In the genomic region with DNA sequence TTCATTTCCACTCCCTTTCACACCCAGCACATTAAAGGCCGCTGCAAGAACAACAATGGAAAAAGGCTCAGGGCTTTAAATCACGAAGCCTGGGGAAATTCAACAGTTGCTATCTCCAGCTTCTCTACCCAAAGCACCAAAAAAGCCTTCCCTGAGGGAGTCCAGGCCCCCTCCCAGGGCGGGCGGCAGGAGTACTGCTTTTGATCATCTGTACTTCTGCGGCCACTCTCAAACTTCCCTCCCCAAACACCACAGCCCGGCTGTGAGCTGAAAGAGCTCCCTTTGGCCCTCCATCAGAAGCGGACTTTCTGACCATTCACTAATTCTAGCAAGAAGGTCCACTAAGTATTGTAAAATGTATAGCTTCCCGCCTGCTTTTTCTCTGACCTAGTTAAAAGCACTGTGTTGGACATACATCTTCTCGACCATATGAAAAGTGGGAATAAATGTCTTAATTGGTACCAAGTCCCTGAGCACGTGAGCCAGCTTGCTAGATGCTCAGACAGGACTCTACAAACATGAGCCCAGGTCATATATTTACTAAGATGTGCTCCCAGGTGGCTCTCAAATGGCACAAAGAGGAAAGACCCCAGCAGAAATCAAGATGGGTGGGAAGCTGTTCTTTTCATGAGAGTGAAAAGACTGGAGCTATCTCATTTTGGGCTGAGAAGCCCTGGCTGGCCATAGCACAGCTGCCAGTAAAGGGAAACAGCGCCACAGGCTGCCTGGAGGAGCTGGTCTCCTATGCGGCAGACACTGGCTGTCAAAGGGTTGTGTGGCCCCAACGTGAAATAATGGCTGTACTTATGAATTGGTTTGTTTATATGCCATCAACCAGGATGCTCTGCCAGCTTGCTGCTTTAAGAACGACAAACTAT, we compare ENCODE assay signal across 9 cellular contexts. TPM values are rescaled to one million over a fixed set of nuclear protein-coding genes. Genes with fewer than 3 reads are reported as not detected.
DNase-seq lines count a peak whose midpoint lies in the region; ATAC-seq, FAIRE-seq and TF ChIP-seq lines count a peak whose summit lies in the region.
"Had no signal": no experiment of that assay in that cellular context is flagged by ENCODE, and none has a peak within 500 bp of the region (broad histone marks: within the 10 kb centered on the region; RNA-seq: fewer than 3 reads in every experiment).

No MANE protein-coding gene starts in this region.

- 54% methylated on average over 14 of the region's 14 CpGs for WGBS in K562 (ENCODE audit: insufficient coverage, low coverage, missing lambda C conversion rate)

- DNase-seq in CD4-positive, CD25-positive, alpha-beta regulatory T cell: no peak
- DNase-seq in K562 (ENCODE audit: extremely low read depth in 1 of 4, low spot score in 3 of 4) (peak in 1 of 4 experiments; percentile 16), tibial artery (no peak), H4 (ENCODE audit: low spot score) (no peak)
- DNase-seq in stimulated activated CD4-positive, alpha-beta T cell treated with anti-CD3 and anti-CD28 coated beads, Interleukin-15, amount 100 ng/mL, for 24 hours: no peak
- no peak for DNase-seq in stimulated activated naive CD4-positive, alpha-beta T cell treated with Interleukin-2 at 50 U/mL for 16 hours (lab: John Stamatoyannopoulos, UW)

- no peaks in the 10 kb centered on the region for H3K36me3 Mint-ChIP-seq in CD4-positive, CD25-positive, alpha-beta regulatory T cell

- H3K36me3 ChIP-seq in CD4-positive, CD25-positive, alpha-beta regulatory T cell (ENCODE audit: control insufficient read depth, insufficient read depth, low read length): no peaks in the 10 kb centered on the region
- H3K36me3 ChIP-seq in K562 (ENCODE audit: control insufficient read depth, insufficient read depth, low read length) (no peaks in the 10 kb centered on the region), tibial artery (no peaks in the 10 kb centered on the region)
- H3K36me3 ChIP-seq: ascending aorta had no signal

- intact Hi-C loops in K562 (cut with micrococcal nuclease) (loop anchor here (2.0 kb wide), 1 partner anchor 92 kb away; no protein-coding TSS in a partner anchor), tibial artery (cut with DNase I; ENCODE audit: low total_unique reads) (no loop called here)

- peaks cover 5 to 47% (median 16%) of the 10 kb centered on the region in 4 donors for H3K4me1 Mint-ChIP-seq in CD4-positive, CD25-positive, alpha-beta regulatory T cell

- H3K27me3 Mint-ChIP-seq in CD4-positive, CD25-positive, alpha-beta regulatory T cell: peaks cover 6% of the 10 kb centered on the region

- H3K9ac ChIP-seq in K562 (ENCODE audit: insufficient read depth in 1 of 2, low read depth in 2 of 2, low read length in 2 of 2): no peak overlapping the region; a peak in 1 of 4 replicates

- peak overlapping the region in 2 of 3 donors; percentile 82 to 86 for H3K27ac Mint-ChIP-seq in CD4-positive, CD25-positive, alpha-beta regulatory T cell

- H3K4me3 ChIP-seq in CD4-positive, CD25-positive, alpha-beta regulatory T cell (ENCODE audit: low read depth, low read length): peak overlapping the region; percentile 19
- no peak overlapping the region for H3K4me3 ChIP-seq in K562
- H3K4me3 ChIP-seq in tibial artery: no peak overlapping the region
- H3K4me3 ChIP-seq: ascending aorta had no signal

- no peak overlapping the region for H3K27ac ChIP-seq in CD4-positive, CD25-positive, alpha-beta regulatory T cell (ENCODE audit: insufficient read depth, low read length, poor library complexity, severe bottlenecking)
- H3K27ac ChIP-seq in K562 (ENCODE audit: extremely low read depth, low read depth, low read length): no peak overlapping the region
- H3K27ac ChIP-seq in tibial artery: peak overlapping the region; percentile 13 to 20
- H3K27ac ChIP-seq: ascending aorta had no signal

- H2AFZ ChIP-seq in K562 (ENCODE audit: low read depth, low read length): peak overlapping the region; percentile 35; the same call in 1 of the 2 replicates

- no peaks in the 10 kb centered on the region for H3K27me3 ChIP-seq in CD4-positive, CD25-positive, alpha-beta regulatory T cell (ENCODE audit: control insufficient read depth, insufficient read depth, low read length)
- H3K27me3 ChIP-seq in K562 (ENCODE audit: control insufficient read depth in 2 of 2, insufficient read depth in 2 of 2, low read length in 2 of 2) (no peaks in the 10 kb centered on the region), tibial artery (no peaks in the 10 kb centered on the region)
- H3K27me3 ChIP-seq: ascending aorta had no signal

- no peak for FAIRE-seq in K562 (lab: Jason Lieb, UNC)

- no peaks in the 10 kb centered on the region for H3K9me1 ChIP-seq in K562 (ENCODE audit: control insufficient read depth, insufficient read depth, low read length)

- in situ Hi-C loops in K562 (cut with MboI): no loop called here

- no TSS peak for BruUV-seq in K562 (replicated peaks; lab: Mats Ljungman, UMichigan)

- H3K79me2 ChIP-seq in K562 (ENCODE audit: control insufficient read depth, insufficient read depth, low read length): no peaks in the 10 kb centered on the region

- peaks cover 0 to under 1% (median 0%) of the 10 kb centered on the region in 7 donors for H3K9me3 Mint-ChIP-seq in CD4-positive, CD25-positive, alpha-beta regulatory T cell

- no peak overlapping the region; the same call in 1 of the 2 replicates for H3K4me2 ChIP-seq in K562 (ENCODE audit: insufficient read depth, low read length)

- TF ChIP-seq CTCF in K562 (IDR thresholded peaks at IDR 0.05 in 2 of 3, conservative IDR thresholded peaks at IDR 0.05 in 1 of 3; ENCODE audit: insufficient read depth in 2 of 3, low read depth in 1 of 3, low read length in 3 of 3) (peak; percentile 20 to 46 (median 35); a peak in 3 of 6 replicates), tibial artery (IDR thresholded peaks at IDR 0.05) (no peak)

- H3K4me3 Mint-ChIP-seq in CD4-positive, CD25-positive, alpha-beta regulatory T cell: peak overlapping the region; percentile 34 to 86 (median 80)

- CTCF ChIA-PET in K562 (lab: Yijun Ruan, JAX; ENCODE audit: low intra/inter-chr PET ratio): interaction anchor here (0.6 kb wide), 1 partner anchor 97 kb away, joined by 3 read pairs; no protein-coding TSS in a partner anchor

- POLR2A ChIA-PET in K562 (lab: Yijun Ruan, JAX): interaction anchor here (0.6 to 1.2 kb wide), 4 partner anchors 18 to 34 kb away, joined by 3 to 5 read pairs (median 3); no protein-coding TSS in a partner anchor

- no peak for TF ChIP-seq POLR2A in K562 (conservative IDR thresholded peaks at IDR 0.05)

- peak in 1 of 2 donors; percentile 7 for ATAC-seq in CD4-positive, CD25-positive, alpha-beta regulatory T cell (ENCODE audit: low read depth in 2 of 2)
- ATAC-seq in GM18909 (IDR thresholded peaks at IDR 0.05; ENCODE audit: poor library complexity, unreplicated experiment) (peak; percentile 18), HG03095 (IDR thresholded peaks at IDR 0.05; ENCODE audit: unreplicated experiment) (peak; percentile 18), K562 (peak; percentile 70)

- TF ChIP-seq RAD21 in K562 (CRISPR knock-in tag; conservative IDR thresholded peaks at IDR 0.05 in 1 of 2, IDR thresholded peaks at IDR 0.05 in 1 of 2): peak; percentile 29 to 57

- no peak for TF ChIP-seq EP300 in K562 (IDR thresholded peaks at IDR 0.05; ENCODE audit: low read length)

- H3K4me1 ChIP-seq in CD4-positive, CD25-positive, alpha-beta regulatory T cell (ENCODE audit: control insufficient read depth, insufficient read depth, low read length, poor library complexity, severe bottlenecking): peaks cover 27% of the 10 kb centered on the region
- peaks cover 3 to 15% of the 10 kb centered on the region in 2 experiments; a peak in 3 of 5 replicates for H3K4me1 ChIP-seq in K562 (replicated peaks in 1 of 2; ENCODE audit: control insufficient read depth in 2 of 2, insufficient read depth in 2 of 2, low read length in 2 of 2)
- peaks cover 0 to 84% (median 23%) of the 10 kb centered on the region in 4 donors for H3K4me1 ChIP-seq in tibial artery

- H3K9me3 ChIP-seq in CD4-positive, CD25-positive, alpha-beta regulatory T cell (ENCODE audit: control insufficient read depth in 2 of 2, low read length in 2 of 2): no peaks in the 10 kb centered on the region
- H3K9me3 ChIP-seq in K562 (replicated peaks; ENCODE audit: control insufficient read depth, insufficient read depth, low read depth, low read length) (no peaks in the 10 kb centered on the region), tibial artery (no peaks in the 10 kb centered on the region)
- H3K9me3 ChIP-seq: ascending aorta had no signal

- no peaks in the 10 kb centered on the region for H4K20me1 ChIP-seq in K562 (replicated peaks; ENCODE audit: control insufficient read depth, insufficient read depth, low read length)

TF ChIP-seq in K562, 482 proteins besides CTCF, POLR2A, EP300 and RAD21 (continues in another document):
- 0 out of 2 replicates have a peak, but pooled peaks have one; percentile 1 for TF ChIP-seq SMAD3 (CRISPR knock-in tag; conservative IDR thresholded peaks at IDR 0.05)

RNA-seq across cellular contexts. Expression of gene GFOD1, which starts 58.6 kb away (rescaled TPM):
- total RNA-seq in CD4-positive, CD25-positive, alpha-beta regulatory T cell: 1.8 TPM
- under 1 TPM; 0.06 to 0.37 (median 0.13) TPM for polyA plus RNA-seq in CD4-positive, CD25-positive, alpha-beta regulatory T cell
- total RNA-seq in K562 (2011; cell fraction: chromatin; rRNA removed; ENCODE audit: low replicate concordance): 13.1 and 17.7 TPM in 2 replicates
- total RNA-seq in K562 (2011; cell fraction: nucleolus; rRNA removed): 8.6 and 9.2 TPM in 2 replicates
- total RNA-seq in K562 (2011; cell fraction: nucleoplasm; rRNA removed): 12.8 and 23.1 TPM in 2 replicates
- 8.3 and 10.3 TPM in 2 replicates for total RNA-seq in K562 (2014; rRNA removed)
- 10.8 and 11.0 TPM in 2 replicates for total RNA-seq in K562 (2014; rRNA removed; fragmentation: Illumina TruSeq; extraction: Trizol)
- 10.5 and 10.8 TPM in 2 replicates for total RNA-seq in K562 (2015; rRNA removed; fragmentation: Illumina TruSeq; extraction: Trizol)
- 10.3 and 12.0 TPM in 2 replicates for total RNA-seq in K562 (2021)
- 3.6 and 3.8 TPM in 2 replicates for polyA plus RNA-seq in K562 (2011; rRNA removed)
- polyA plus RNA-seq in K562 (2011; cell fraction: cytosol; rRNA removed): 3.0 and 4.7 TPM in 2 replicates
- 3.3 and 5.0 TPM in 2 replicates for polyA plus RNA-seq in K562 (2011; cell fraction: nucleus; rRNA removed)
- 3.6 and 6.6 TPM in 2 replicates for polyA plus RNA-seq in K562 (2012)
- polyA plus RNA-seq in K562 (2014; fragmentation: Illumina TruSeq; extraction: Trizol): 7.4 and 8.0 TPM in 2 replicates
- polyA plus RNA-seq in K562 (2014; fragmentation: Nextera tagmentation; extraction: Ambion mirVana): 1 to 10 TPM; 5.4 to 5.9 TPM
- polyA plus RNA-seq in K562 (2014; rRNA removed): 7.0 and 8.2 TPM in 2 replicates
- 7.9 and 8.5 TPM in 2 replicates for polyA minus RNA-seq in K562 (2011; rRNA and poly(A)+ RNA removed)
- 3.9 and 7.1 TPM in 2 replicates for polyA minus RNA-seq in K562 (2011; cell fraction: cytosol; rRNA and poly(A)+ RNA removed)
- polyA minus RNA-seq in K562 (2011; cell fraction: nucleus; rRNA and poly(A)+ RNA removed): 8.1 and 9.6 TPM in 2 replicates
- total RNA-seq in H4 (2014; rRNA removed; shearing (Covaris generic)): 0.82 and 0.87 TPM in 2 replicates

Comparison
In these comparisons a context has a peak if more than half of its experiments do, and no peak if none do; other contexts are left out.
1. H3K27ac ChIP-seq: peak in tibial artery (2 of 2); none in CD4-positive, CD25-positive, alpha-beta regulatory T cell (single experiment) and K562 (single experiment).
2. CTCF ChIP-seq: peak in K562 (3 of 3); none in tibial artery (0 of 2).